Comparison of ENCODE assay signal across 8 cellular contexts in genomic region chr4:173334891-173335754, GRCh38. TPM values are rescaled to one million over a fixed set of nuclear protein-coding genes. Genes with fewer than 3 reads are reported as not detected.
A peak's percentile ranks its signal among the peaks of the same experiment; 100 is the strongest.
DNase-seq lines count a peak whose midpoint lies in the region; ATAC-seq and TF ChIP-seq lines count a peak whose summit lies in the region.

No MANE protein-coding gene starts in this region.

- H3K9me3 Mint-ChIP-seq in naive thymus-derived CD4-positive, alpha-beta T cell, result peaks cover 0 to 6% (median 0%) of the 10 kb centered on the region in 11 donors

- intact Hi-C loops in naive thymus-derived CD4-positive, alpha-beta T cell (cut with micrococcal nuclease), result loop anchor here (1.0 to 5.0 kb wide), 9 partner anchors 12 to 1187 kb away; partner anchors contain the start of genes GALNT7 (in 2 of the 2), SAP30 (in 2 of the 2), CEP44 (in 1 of the 2) and FBXO8 (in 1 of the 2)

- POLR2A ChIA-PET in naive thymus-derived CD4-positive, alpha-beta T cell (lab: Charles Lee), result interaction anchor here (0.6 to 8.8 kb wide), 19 partner anchors 10 to 949 kb away, joined by 3 to 209 read pairs (median 4); partner anchors contain the start of genes CEP44, FBXO8 and SAP30

- H3K36me3 ChIP-seq in fibroblast of lung (ENCODE audit: control insufficient read depth, insufficient read depth, low read length), result no peaks in the 10 kb centered on the region
- peaks cover 0 to 9% (median 6%) of the 10 kb centered on the region in 3 experiments for H3K36me3 ChIP-seq in naive thymus-derived CD4-positive, alpha-beta T cell (ENCODE audit: control insufficient read depth in 2 of 3, insufficient read depth in 3 of 3, low read length in 3 of 3)
- peaks cover 0 to 20% (median 1%) of the 10 kb centered on the region in 4 donors for H3K36me3 ChIP-seq in upper lobe of left lung

- H3K9me3 ChIP-seq in fibroblast of lung (ENCODE audit: control insufficient read depth, insufficient read depth, low read depth, low read length) (no peaks in the 10 kb centered on the region), upper lobe of left lung (no peaks in the 10 kb centered on the region)
- H3K9me3 ChIP-seq in naive thymus-derived CD4-positive, alpha-beta T cell (ENCODE audit: control insufficient read depth in 2 of 3, low read length in 3 of 3), result no peaks in the 10 kb centered on the region

- peaks cover 20 to 46% (median 30%) of the 10 kb centered on the region in 7 donors for H3K4me1 Mint-ChIP-seq in naive thymus-derived CD4-positive, alpha-beta T cell

- peak in 3 of 4 donors; percentile 19 to 70 (median 20) for TF ChIP-seq POLR2A in upper lobe of left lung (IDR thresholded peaks at IDR 0.05)

- H3K27me3 ChIP-seq in fibroblast of lung (ENCODE audit: control insufficient read depth, insufficient read depth, low read length) (no peaks in the 10 kb centered on the region), upper lobe of left lung (no peaks in the 10 kb centered on the region)
- no peaks in the 10 kb centered on the region for H3K27me3 ChIP-seq in naive thymus-derived CD4-positive, alpha-beta T cell (ENCODE audit: control insufficient read depth in 2 of 2, insufficient read depth in 2 of 2, low read length in 2 of 2)

- peak overlapping the region; percentile 97 to 100 (median 99) for H3K27ac Mint-ChIP-seq in naive thymus-derived CD4-positive, alpha-beta T cell

- H3K27ac ChIP-seq in fibroblast of lung (ENCODE audit: insufficient read depth, low read length) (peak overlapping the region; percentile 83), upper lobe of left lung (peak overlapping the region; percentile 36 to 100 (median 98))
- H3K27ac ChIP-seq in naive thymus-derived CD4-positive, alpha-beta T cell (ENCODE audit: low read depth, low read length), result peak overlapping the region; percentile 98

- H3K27me3 Mint-ChIP-seq in naive thymus-derived CD4-positive, alpha-beta T cell, result peaks cover 6 to 18% (median 11%) of the 10 kb centered on the region in 5 donors

- no peaks in the 10 kb centered on the region for H4K20me1 ChIP-seq in fibroblast of lung (ENCODE audit: control insufficient read depth, extremely low read depth, insufficient read depth, low read length)

- H3K9ac ChIP-seq in fibroblast of lung (ENCODE audit: insufficient read depth, low read length), result peak overlapping the region; percentile 68

- TF ChIP-seq EP300 in upper lobe of left lung (IDR thresholded peaks at IDR 0.05), result no peak

- peak overlapping the region; percentile 85 to 92 (median 87) for H3K4me3 ChIP-seq in fibroblast of lung (replicated peaks in 1 of 4; ENCODE audit: control extremely low read depth in 1 of 4, insufficient read depth in 1 of 4, low read depth in 3 of 4, low read length in 4 of 4)
- peak overlapping the region; percentile 89 for H3K4me3 ChIP-seq in naive thymus-derived CD4-positive, alpha-beta T cell (ENCODE audit: low read length)
- H3K4me3 ChIP-seq in upper lobe of left lung, result peak overlapping the region; percentile 89 to 93 (median 92)

- 2% methylated on average over 25 to 49 of the region's 52 CpGs for WGBS in upper lobe of left lung, 2 donors

- H3K4me1 ChIP-seq in fibroblast of lung (ENCODE audit: control insufficient read depth, extremely low read depth, insufficient read depth, low read length), result peaks cover 3% of the 10 kb centered on the region
- peaks cover 7 to 18% of the 10 kb centered on the region in 2 donors for H3K4me1 ChIP-seq in naive thymus-derived CD4-positive, alpha-beta T cell (ENCODE audit: control insufficient read depth in 2 of 2, insufficient read depth in 2 of 2, low read length in 2 of 2)
- H3K4me1 ChIP-seq in upper lobe of left lung, result peaks cover 11 to 23% (median 20%) of the 10 kb centered on the region in 4 donors

- H2AFZ ChIP-seq in fibroblast of lung (ENCODE audit: low read length), result peak overlapping the region; percentile 79

- H3K36me3 Mint-ChIP-seq in naive thymus-derived CD4-positive, alpha-beta T cell, result peaks cover 4 to 25% (median 4%) of the 10 kb centered on the region in 5 donors

- peak overlapping the region; percentile 83 for H3K4me2 ChIP-seq in fibroblast of lung (ENCODE audit: extremely low read depth, insufficient read depth, low read length)

- TF ChIP-seq CTCF in GM20000 (IDR thresholded peaks at IDR 0.05; ENCODE audit: extremely low read depth, missing control alignments) (no peak), fibroblast of lung (conservative IDR thresholded peaks at IDR 0.05 in 1 of 2, IDR thresholded peaks at IDR 0.05 in 1 of 2; ENCODE audit: low read depth in 1 of 2, low read length in 2 of 2) (no peak), upper lobe of left lung (IDR thresholded peaks at IDR 0.05) (no peak)

- ATAC-seq in HG03575 (IDR thresholded peaks at IDR 0.05; ENCODE audit: extremely low read depth, insufficient number of reproducible peaks, low FRiP score, unreplicated experiment) (peak; percentile 21), upper lobe of left lung (ENCODE audit: low FRiP score in 2 of 2) (peak; percentile 63 to 81)
- peak; percentile 21 for ATAC-seq in naive thymus-derived CD4-positive, alpha-beta T cell

- CTCF ChIA-PET in naive thymus-derived CD4-positive, alpha-beta T cell (lab: Charles Lee), result no interaction called here

- DNase-seq in DMS79 treated with DMSO at 0.1 percent for 48 hours (lab: John Stamatoyannopoulos, UW) (peak; percentile 82), GM20000 (ENCODE audit: low spot score) (peak; percentile 72), NCI-H526 treated with DMSO at 0.1 percent for 48 hours (lab: John Stamatoyannopoulos, UW) (peak; percentile 71), fibroblast of lung (ENCODE audit: low read depth in 2 of 2) (peak; percentile 78 to 79), upper lobe of left lung (peak; percentile 79 to 90)
- peak; percentile 16 for DNase-seq in activated CD8-positive, alpha-beta memory T cell treated with anti-CD3 and anti-CD28 coated beads, Interleukin-2, amount 50 U/mL, for 4 hours
- DNase-seq in naive thymus-derived CD4-positive, alpha-beta T cell, result peak in 3 of 9 donors; percentile 9 to 70 (median 10)

- H3K79me2 ChIP-seq in fibroblast of lung (ENCODE audit: control insufficient read depth, insufficient read depth, low read length), result peaks cover 37% of the 10 kb centered on the region

- H3K4me3 Mint-ChIP-seq in naive thymus-derived CD4-positive, alpha-beta T cell, result peak overlapping the region; percentile 93 to 100 (median 99)

RNA-seq across cellular contexts. Expression of gene HMGB2, which starts 1.0 kb away (rescaled TPM):
- 57.0 and 183 TPM in 2 replicates for total RNA-seq in fibroblast of lung
- polyA plus RNA-seq in fibroblast of lung, result 123 and 215 TPM in 2 replicates
- 93.0 and 180 TPM in 2 replicates for polyA plus RNA-seq in fibroblast of lung (2012)
- polyA minus RNA-seq in fibroblast of lung (ENCODE audit: low replicate concordance), result 2.0 and 4.9 TPM in 2 replicates
- total RNA-seq in naive thymus-derived CD4-positive, alpha-beta T cell, result 100 to 1,000 TPM in 3 of 5 experiments, 10 to 100 TPM in 2; 89.3 to 542 (median 106) TPM
- polyA plus RNA-seq in naive thymus-derived CD4-positive, alpha-beta T cell, result 100 to 1,000 TPM; 154 to 232 TPM
- 10 to 100 TPM; 37.5 to 72.7 (median 54.8) TPM for total RNA-seq in upper lobe of left lung

RNA-seq across cellular contexts. Expression of gene SAP30, which starts 35.6 kb away (rescaled TPM):
- total RNA-seq in fibroblast of lung, result 33.4 and 101 TPM in 2 replicates
- polyA plus RNA-seq in fibroblast of lung, result 32.5 and 33.6 TPM in 2 replicates
- 30.3 and 33.9 TPM in 2 replicates for polyA plus RNA-seq in fibroblast of lung (2012)
- 1.1 TPM in 2 replicates for polyA minus RNA-seq in fibroblast of lung (ENCODE audit: low replicate concordance)
- total RNA-seq in naive thymus-derived CD4-positive, alpha-beta T cell, result 10 to 100 TPM in 1 of 5 experiments, 1 to 10 TPM in 3, under 1 TPM in 1; 0.48 to 27.4 (median 1.1) TPM
- polyA plus RNA-seq in naive thymus-derived CD4-positive, alpha-beta T cell, result 1 to 10 TPM in 1 of 2 donors, under 1 TPM in 1; 0.89 to 2.6 TPM
- total RNA-seq in upper lobe of left lung, result 10 to 100 TPM; 15.0 to 39.8 (median 18.8) TPM

Comparison
In these comparisons a context has a peak if more than half of its experiments do, and no peak if none do; other contexts are left out.
1. ATAC-seq: peak in every context shown above with its lines; median percentile 72 in upper lobe of left lung; 21 in HG03575; 21 in naive thymus-derived CD4-positive, alpha-beta T cell.